ENCODE assay signal across 23 cellular contexts in genomic region chr12:29081101-29081500, GRCh38.
"Had no signal": no experiment of that assay in that cellular context is flagged by ENCODE, and none has a peak within 500 bp of the region (broad histone marks: within the 10 kb centered on the region; RNA-seq: fewer than 3 reads in every experiment).

No MANE protein-coding gene starts in this region.

- H3K36me3 ChIP-seq: brain microvascular endothelial cell, WERI-Rb-1 had no signal

- H3K27me3 ChIP-seq: brain microvascular endothelial cell had no signal

- H3K27ac ChIP-seq: brain microvascular endothelial cell, WERI-Rb-1 had no signal

- ATAC-seq: activated CD4-positive, CD25-positive, alpha-beta regulatory T cell treated with anti-CD3 and anti-CD28 coated beads, Interleukin-2, amount 50 U/mL, for 24 hours; activated CD8-positive, alpha-beta T cell treated with anti-CD3 and anti-CD28 coated beads for 36 hours; activated naive CD8-positive, alpha-beta T cell treated with anti-CD3 and anti-CD28 coated beads, Interleukin-2, amount 50 U/mL, for 24 hours; activated T-cell treated with anti-CD3 and anti-CD28 coated beads, Interleukin-2, amount 50 U/mL, for 4 hours; activated T-helper 17 cell treated with anti-CD3 and anti-CD28 coated beads, Interleukin-2, amount 50 U/mL, for 72 hours; esophagus mucosa; T-helper 17 cell had no signal

- DNase-seq: activated B cell treated with CpG ODN at 0.5 μM for 24 hours; activated CD4-positive, alpha-beta T cell treated with anti-CD3 and anti-CD28 coated beads for 48 hours; activated CD4-positive, alpha-beta T cell treated with anti-CD3 and anti-CD28 coated beads, Interleukin-2, amount 50 U/mL, for 1 hour; activated CD4-positive, alpha-beta T cell treated with anti-CD3 and anti-CD28 coated beads, Interleukin-2, amount 50 U/mL, for 48 hours; activated CD8-positive, alpha-beta memory T cell treated with anti-CD3 and anti-CD28 coated beads for 24 hours; activated CD8-positive, alpha-beta T cell treated with anti-CD3 and anti-CD28 coated beads for 36 hours; activated effector memory CD4-positive, alpha-beta T cell treated with Interleukin-2 at 50 U/mL for 16 hours; activated gamma-delta T cell treated with Interleukin-2 at 50 U/mL for 16 hours; activated naive CD4-positive, alpha-beta T cell treated with anti-CD3 and anti-CD28 coated beads for 36 hours; activated naive CD8-positive, alpha-beta T cell treated with anti-CD3 and anti-CD28 coated beads for 36 hours; activated naive CD8-positive, alpha-beta T cell treated with anti-CD3 and anti-CD28 coated beads, Interleukin-2, amount 50 U/mL, for 24 hours; activated T-cell treated with anti-CD3 and anti-CD28 coated beads, Interleukin-2, amount 50 U/mL, for 4 hours; brain microvascular endothelial cell; effector CD8-positive, alpha-beta T cell; head of caudate nucleus; hippocampal formation; T-helper 1 cell; T-helper 17 cell; T1000; WERI-Rb-1 had no signal
